Comparison of ENCODE assay signal across 19 cellular contexts in genomic region chr11:127864861-127865260, GRCh38.
A peak's percentile ranks its signal among the peaks of the same experiment; 100 is the strongest.
DNase-seq lines count a peak whose midpoint lies in the region; ATAC-seq and TF ChIP-seq lines count a peak whose summit lies in the region.
"Had no signal": no experiment of that assay in that cellular context is flagged by ENCODE, and none has a peak within 500 bp of the region (broad histone marks: within the 10 kb centered on the region; RNA-seq: fewer than 3 reads in every experiment).

No MANE protein-coding gene starts in this region.

- H3K9me2 ChIP-seq in SK-N-SH, result no peaks in the 10 kb centered on the region

- ATAC-seq in WTC11, result no peak
- ATAC-seq in HG02970 (IDR thresholded peaks at IDR 0.05; ENCODE audit: low FRiP score, unreplicated experiment), result no peak
- ATAC-seq: A549; CD8-positive, alpha-beta T cell; GM12878 had no signal

- peak; percentile 23 for DNase-seq in SK-N-SH
- no peak for DNase-seq in WTC11 (ENCODE audit: low spot score)
- no peak for DNase-seq in mesenchymal stem cell
- no peak for DNase-seq in activated CD4-positive, CD25-positive, alpha-beta regulatory T cell treated with anti-CD3 and anti-CD28 coated beads, Interleukin-2, amount 50 U/mL, for 72 hours
- DNase-seq in GM19238 (ENCODE audit: insufficient read length, low spot score), result no peak
- DNase-seq: AML-193; Caco-2; Calu3; CD4-positive, alpha-beta T cell; CD8-positive, alpha-beta T cell; DMS79 treated with DMSO at 0.1 percent for 48 hours; GDM1 had no signal

- H3K23ac ChIP-seq in mesenchymal stem cell (ENCODE audit: low read length in 2 of 2), result no peak overlapping the region

- H3K4me2 ChIP-seq in SK-N-SH (no peak overlapping the region), mesenchymal stem cell (ENCODE audit: low read length, poor library complexity, severe bottlenecking) (no peak overlapping the region)
- H3K4me2 ChIP-seq: A549; BLaER1 treated with 17β-estradiol and CSF1 and Interleukin-3, amounts not matched to agents 10 nM and 100 nM had no signal

- no peak overlapping the region for H3K18ac ChIP-seq in mesenchymal stem cell (ENCODE audit: low read depth in 1 of 2, low read length in 2 of 2)

- POLR2A ChIA-PET in SK-N-SH (lab: Yijun Ruan, JAX), result interaction anchor here (0.9 kb wide), 1 partner anchor 37 kb away, joined by 4 read pairs; no protein-coding TSS in a partner anchor
- POLR2A ChIA-PET in WTC11 (lab: Charles Lee), result no interaction called here

- no peak overlapping the region for H3K4me3 ChIP-seq in SK-N-SH (ENCODE audit: low read depth in 2 of 2, low read length in 1 of 2)
- no peak overlapping the region for H3K4me3 ChIP-seq in mesenchymal stem cell (ENCODE audit: insufficient read depth in 1 of 2, low read depth in 1 of 2, low read length in 2 of 2)
- H3K4me3 ChIP-seq: A549; BLaER1 treated with 17β-estradiol and CSF1 and Interleukin-3, amounts not matched to agents 10 nM and 100 nM; GM12878 had no signal

- H3K27ac ChIP-seq in SK-N-SH (ENCODE audit: low read depth in 2 of 2, low read length in 1 of 2) (peak overlapping the region in 1 of 2 experiments; percentile 85; a peak in 2 of 4 replicates), mesenchymal stem cell (ENCODE audit: low read length, poor library complexity, severe bottlenecking) (no peak overlapping the region)
- H3K27ac ChIP-seq: 22Rv1; A549; BLaER1 treated with 17β-estradiol and CSF1 and Interleukin-3, amounts not matched to agents 10 nM and 100 nM; C4-2B had no signal

- H2BK5ac ChIP-seq in mesenchymal stem cell (ENCODE audit: low read depth, low read length, poor library complexity, severe bottlenecking), result no peak overlapping the region

- no peak overlapping the region for H4K91ac ChIP-seq in mesenchymal stem cell (ENCODE audit: low read length)

- no peaks in the 10 kb centered on the region for H3K9me3 Mint-ChIP-seq in WTC11
- H3K9me3 Mint-ChIP-seq: CD4-positive, alpha-beta T cell; CD8-positive, alpha-beta T cell had no signal

- H2AFZ ChIP-seq in SK-N-SH (ENCODE audit: low read depth) (no peak overlapping the region), mesenchymal stem cell (ENCODE audit: low read depth, low read length) (no peak overlapping the region)

- TF ChIP-seq CTCF in SK-N-SH (IDR thresholded peaks at IDR 0.05), result no peak
- TF ChIP-seq CTCF in WTC11 (IDR thresholded peaks at IDR 0.05), result no peak

- H3K4me1 ChIP-seq in SK-N-SH (ENCODE audit: control insufficient read depth in 1 of 2, insufficient read depth in 2 of 2, low read depth in 1 of 2, low read length in 1 of 2) (peaks cover 0 to 7% of the 10 kb centered on the region in 2 experiments; a peak in 2 of 4 replicates), mesenchymal stem cell (ENCODE audit: control insufficient read depth, insufficient read depth, low read depth, low read length) (no peaks in the 10 kb centered on the region)
- H3K4me1 ChIP-seq: A549 had no signal

- H3K14ac ChIP-seq in mesenchymal stem cell (ENCODE audit: low read length in 2 of 2), result no peak overlapping the region

- H3K27ac Mint-ChIP-seq in WTC11, result no peak overlapping the region
- H3K27ac Mint-ChIP-seq: B cell; CD4-positive, alpha-beta T cell; CD8-positive, alpha-beta T cell had no signal

- no peak overlapping the region for H4K8ac ChIP-seq in mesenchymal stem cell (ENCODE audit: low read length)

- H2BK15ac ChIP-seq in mesenchymal stem cell (ENCODE audit: low read depth, poor library complexity, severe bottlenecking), result no peak overlapping the region

- no peaks in the 10 kb centered on the region for H3K27me3 Mint-ChIP-seq in WTC11 (ENCODE audit: low read depth)
- H3K27me3 Mint-ChIP-seq: B cell had no signal

- H4K20me1 ChIP-seq in SK-N-SH (ENCODE audit: insufficient read depth), result no peaks in the 10 kb centered on the region
- H4K20me1 ChIP-seq: BLaER1 treated with 17β-estradiol and CSF1 and Interleukin-3, amounts not matched to agents 10 nM and 100 nM had no signal

- no peaks in the 10 kb centered on the region for H3K4me1 Mint-ChIP-seq in WTC11
- H3K4me1 Mint-ChIP-seq: B cell had no signal

- no peak for TF ChIP-seq RAD21 in SK-N-SH (IDR thresholded peaks at IDR 0.05; ENCODE audit: low read length)

- CTCF ChIA-PET in SK-N-SH (lab: Yijun Ruan, JAX), result interaction anchor here (1.0 to 3.5 kb wide), 2 partner anchors 21 to 38 kb away, joined by 3 to 11 read pairs; no protein-coding TSS in a partner anchor
- CTCF ChIA-PET in WTC11 (lab: Charles Lee), result no interaction called here

- H3K79me1 ChIP-seq in mesenchymal stem cell (replicated peaks; ENCODE audit: low read length, poor library complexity, severe bottlenecking), result no peaks in the 10 kb centered on the region

- no peak overlapping the region for H3K4ac ChIP-seq in mesenchymal stem cell (ENCODE audit: low read depth in 1 of 2, low read length in 2 of 2)

- H3F3A ChIP-seq in SK-N-SH (replicated peaks; ENCODE audit: insufficient read depth), result no peaks in the 10 kb centered on the region

- H2BK120ac ChIP-seq in mesenchymal stem cell (ENCODE audit: low read depth, low read length), result no peak overlapping the region

- no peaks in the 10 kb centered on the region for H3K79me2 ChIP-seq in SK-N-SH (ENCODE audit: insufficient read depth)

- H3K36me3 ChIP-seq in SK-N-SH (replicated peaks in 1 of 2; ENCODE audit: control insufficient read depth in 1 of 2, insufficient read depth in 2 of 2, low read length in 1 of 2) (no peaks in the 10 kb centered on the region), mesenchymal stem cell (ENCODE audit: control insufficient read depth in 1 of 2, insufficient read depth in 2 of 2, low read depth in 1 of 2, low read length in 2 of 2) (no peaks in the 10 kb centered on the region)
- H3K36me3 ChIP-seq: BLaER1 treated with 17β-estradiol and CSF1 and Interleukin-3, amounts not matched to agents 10 nM and 100 nM had no signal

- no peak overlapping the region for H3K4me3 Mint-ChIP-seq in WTC11
- H3K4me3 Mint-ChIP-seq: B cell; CD4-positive, alpha-beta T cell; CD8-positive, alpha-beta T cell had no signal

- H3K9me3 ChIP-seq in SK-N-SH (no peaks in the 10 kb centered on the region), mesenchymal stem cell (ENCODE audit: control insufficient read depth, low read length) (no peaks in the 10 kb centered on the region)
- H3K9me3 ChIP-seq: A549; BLaER1 treated with 17β-estradiol and CSF1 and Interleukin-3, amounts not matched to agents 10 nM and 100 nM; Caco-2 had no signal

- no peaks in the 10 kb centered on the region for H3K27me3 ChIP-seq in SK-N-SH (ENCODE audit: insufficient read depth)
- H3K27me3 ChIP-seq in mesenchymal stem cell (ENCODE audit: control insufficient read depth in 1 of 2, insufficient read depth in 1 of 2, low read length in 2 of 2), result no peaks in the 10 kb centered on the region
- H3K27me3 ChIP-seq: BLaER1 treated with 17β-estradiol and CSF1 and Interleukin-3, amounts not matched to agents 10 nM and 100 nM had no signal

- no peak overlapping the region for H2BK12ac ChIP-seq in mesenchymal stem cell (ENCODE audit: low read length in 2 of 2)

- no peak overlapping the region for H2AK5ac ChIP-seq in mesenchymal stem cell (ENCODE audit: low read length, severe bottlenecking)

- no peaks in the 10 kb centered on the region for H3K36me3 Mint-ChIP-seq in WTC11
- H3K36me3 Mint-ChIP-seq: CD8-positive, alpha-beta T cell had no signal

- WGBS in SK-N-SH (ENCODE audit: low lambda C conversion rate), result 37% methylated on average over 2 of the region's 2 CpGs
- no CpG with 5 or more reads among the region's 2 CpGs for WGBS in mesenchymal stem cell

- no peak overlapping the region for H3K9ac ChIP-seq in SK-N-SH
- H3K9ac ChIP-seq in mesenchymal stem cell (ENCODE audit: low read length), result peak overlapping the region; percentile 21
- H3K9ac ChIP-seq: BLaER1 treated with 17β-estradiol and CSF1 and Interleukin-3, amounts not matched to agents 10 nM and 100 nM had no signal

- peak in 1 of 2 experiments; percentile 93; a peak in 2 of 4 replicates for TF ChIP-seq EP300 in SK-N-SH (IDR thresholded peaks at IDR 0.05; ENCODE audit: borderline replicate concordance in 1 of 2, low read depth in 1 of 2, low read length in 1 of 2)

TF ChIP-seq in SK-N-SH, 30 proteins besides CTCF, POLR2A, EP300 and RAD21 (continues in another document):
- TF ChIP-seq RCOR1 (IDR thresholded peaks at IDR 0.05; ENCODE audit: low read length), result peak; percentile 41; the same call in 1 of the 2 replicates
- TF ChIP-seq FOSL2 (IDR thresholded peaks at IDR 0.05; ENCODE audit: borderline replicate concordance, low read depth), result no peak
- TF ChIP-seq CHD2 (IDR thresholded peaks at IDR 0.05; ENCODE audit: low read length, partially characterized antibody), result peak; percentile 40
- peak; percentile 50; the same call in 1 of the 2 replicates for TF ChIP-seq FOXJ3 (CRISPR knock-in tag; IDR thresholded peaks at IDR 0.05)
- TF ChIP-seq, protein P1, sequence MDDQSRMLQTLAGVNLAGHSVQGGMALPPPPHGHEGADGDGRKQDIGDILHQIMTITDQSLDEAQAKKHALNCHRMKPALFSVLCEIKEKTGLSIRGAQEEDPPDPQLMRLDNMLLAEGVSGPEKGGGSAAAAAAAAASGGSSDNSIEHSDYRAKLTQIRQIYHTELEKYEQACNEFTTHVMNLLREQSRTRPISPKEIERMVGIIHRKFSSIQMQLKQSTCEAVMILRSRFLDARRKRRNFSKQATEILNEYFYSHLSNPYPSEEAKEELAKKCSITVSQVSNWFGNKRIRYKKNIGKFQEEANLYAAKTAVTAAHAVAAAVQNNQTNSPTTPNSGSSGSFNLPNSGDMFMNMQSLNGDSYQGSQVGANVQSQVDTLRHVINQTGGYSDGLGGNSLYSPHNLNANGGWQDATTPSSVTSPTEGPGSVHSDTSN (IDR thresholded peaks at IDR 0.05), result no peak
- TF ChIP-seq EZH2phosphoT487 (IDR thresholded peaks at IDR 0.05; ENCODE audit: borderline replicate concordance, low read depth), result no peak
- no peak for TF ChIP-seq YY1 (IDR thresholded peaks at IDR 0.05; ENCODE audit: low read depth)

TF ChIP-seq in WTC11, 78 proteins besides CTCF, POLR2A, EP300 and RAD21:
- TF ChIP-seq GABPB1 (CRISPR knock-in tag; IDR thresholded peaks at IDR 0.05) (no peak), NR2C2 (CRISPR knock-in tag; IDR thresholded peaks at IDR 0.05) (no peak), HMGA2 (CRISPR knock-in tag; IDR thresholded peaks at IDR 0.05) (0 out of 2 replicates have a peak, but pooled peaks have one; percentile 47), ATF1 (CRISPR knock-in tag; IDR thresholded peaks at IDR 0.05) (no peak), ZNF219 (CRISPR knock-in tag; IDR thresholded peaks at IDR 0.05; ENCODE audit: borderline replicate concordance) (no peak)
- TF ChIP-seq, protein P2, sequence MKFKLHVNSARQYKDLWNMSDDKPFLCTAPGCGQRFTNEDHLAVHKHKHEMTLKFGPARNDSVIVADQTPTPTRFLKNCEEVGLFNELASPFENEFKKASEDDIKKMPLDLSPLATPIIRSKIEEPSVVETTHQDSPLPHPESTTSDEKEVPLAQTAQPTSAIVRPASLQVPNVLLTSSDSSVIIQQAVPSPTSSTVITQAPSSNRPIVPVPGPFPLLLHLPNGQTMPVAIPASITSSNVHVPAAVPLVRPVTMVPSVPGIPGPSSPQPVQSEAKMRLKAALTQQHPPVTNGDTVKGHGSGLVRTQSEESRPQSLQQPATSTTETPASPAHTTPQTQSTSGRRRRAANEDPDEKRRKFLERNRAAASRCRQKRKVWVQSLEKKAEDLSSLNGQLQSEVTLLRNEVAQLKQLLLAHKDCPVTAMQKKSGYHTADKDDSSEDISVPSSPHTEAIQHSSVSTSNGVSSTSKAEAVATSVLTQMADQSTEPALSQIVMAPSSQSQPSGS (CRISPR knock-in tag; IDR thresholded peaks at IDR 0.05; ENCODE audit: borderline replicate concordance, low read depth), result no peak
TF ChIP-seq in WTC11: peak in this region for 1.

Comparison
In these comparisons a context has a peak if more than half of its experiments do, and no peak if none do; other contexts are left out.
1. Of the 6 proteins assayed by ChIP-seq in both WTC11 and SK-N-SH: peak only in WTC11: none; only in SK-N-SH: FOXJ3; in both: none; in neither: 5.